9 cellular contexts compared by ENCODE assay signal in genomic region chr17:7989781-7990655, GRCh38. TPM values are rescaled to one million over a fixed set of nuclear protein-coding genes. Genes with fewer than 3 reads are reported as not detected.
DNase-seq lines count a peak whose midpoint lies in the region; ATAC-seq, FAIRE-seq and TF ChIP-seq lines count a peak whose summit lies in the region.
"Had no signal": no experiment of that assay in that cellular context is flagged by ENCODE, and none has a peak within 500 bp of the region (broad histone marks: within the 10 kb centered on the region; RNA-seq: fewer than 3 reads in every experiment).

No MANE protein-coding gene starts in this region.

- H3K4me1 ChIP-seq in endothelial cell of umbilical vein (ENCODE audit: control insufficient read depth, extremely low read depth, insufficient read depth, low read length) = peaks cover 4% of the 10 kb centered on the region

- peak; percentile 96 for FAIRE-seq in endothelial cell of umbilical vein (lab: Jason Lieb, UNC)

- peak; percentile 93 to 98 for TF ChIP-seq CTCF in endothelial cell of umbilical vein (IDR thresholded peaks at IDR 0.05; ENCODE audit: extremely low read depth in 1 of 2, insufficient read depth in 1 of 2, low read depth in 1 of 2, low read length in 2 of 2)

- H4K20me1 ChIP-seq in endothelial cell of umbilical vein (replicated peaks; ENCODE audit: control insufficient read depth, extremely low read depth, insufficient read depth, low read length) = no peaks in the 10 kb centered on the region

- H3K27ac ChIP-seq in endothelial cell of umbilical vein (ENCODE audit: insufficient read depth, low read depth, low read length) = no peak overlapping the region

- peak; percentile 75 for DNase-seq in Ammon's horn (ENCODE audit: low spot score)
- DNase-seq in NOMO-1 (lab: John Stamatoyannopoulos, UW; ENCODE audit: unreplicated experiment in 2 of 2) = peak; percentile 87 to 88
- DNase-seq in activated CD8-positive, alpha-beta memory T cell treated with anti-CD3 and anti-CD28 coated beads, Interleukin-2, amount 50 U/mL, for 24 hours (ENCODE audit: extremely low read depth) = peak; percentile 79
- DNase-seq in endothelial cell of umbilical vein (ENCODE audit: low read depth, low spot score) = peak; percentile 66
- DNase-seq in middle frontal gyrus (ENCODE audit: extremely low spot score, low spot score) = peak; percentile 62
- DNase-seq in stimulated activated CD8-positive, alpha-beta memory T cell treated with anti-CD3 and anti-CD28 coated beads, Interleukin-2, amount 100 ng/mL, for 1 hour (ENCODE audit: low read depth in 2 of 2) = peak; percentile 88

- no peak overlapping the region for H3K9ac ChIP-seq in endothelial cell of umbilical vein (replicated peaks; ENCODE audit: extremely low read depth, insufficient read depth, low read length)

- H2AFZ ChIP-seq in endothelial cell of umbilical vein (ENCODE audit: low read depth, low read length) = peak overlapping the region; percentile 94

- H3K27me3 ChIP-seq in endothelial cell of umbilical vein (ENCODE audit: control insufficient read depth in 2 of 2, insufficient read depth in 2 of 2, low read length in 2 of 2) = peaks cover 3 to 12% of the 10 kb centered on the region in 2 experiments

- no peaks in the 10 kb centered on the region for H3K9me3 ChIP-seq in endothelial cell of umbilical vein (replicated peaks; ENCODE audit: control insufficient read depth, insufficient read depth, low read length)

- no peak for TF ChIP-seq POLR2A in endothelial cell of umbilical vein (IDR thresholded peaks at IDR 0.05; ENCODE audit: low read depth, low read length)

- POLR2A ChIA-PET in endothelial cell of umbilical vein (lab: Charles Lee) = interaction anchor here (0.7 to 1.4 kb wide), 2 partner anchors 74 to 133 kb away, joined by 3 read pairs; partner anchors contain the start of genes NAA38 and RNF227

- H3K36me3 ChIP-seq in endothelial cell of umbilical vein (ENCODE audit: control insufficient read depth in 2 of 2, extremely low read depth in 1 of 2, insufficient read depth in 2 of 2, low read length in 2 of 2) = no peaks in the 10 kb centered on the region

- no peaks in the 10 kb centered on the region for H3K9me1 ChIP-seq in endothelial cell of umbilical vein (replicated peaks; ENCODE audit: control insufficient read depth, extremely low read depth, insufficient read depth, low read length)

- intact Hi-C loops in endothelial cell of umbilical vein (cut with micrococcal nuclease) = loop anchor here (1.0 to 2.0 kb wide), 5 partner anchors 67 to 247 kb away; partner anchors contain the start of gene TMEM88

- BruUV-seq in endothelial cell of umbilical vein (replicated peaks; lab: Mats Ljungman, UMichigan) = no TSS peak

- dilution Hi-C loops in endothelial cell of umbilical vein (cut with MboI; ENCODE audit: extremely low pct_ligation_motif_present, low sequenced_read_pairs) = no loop called here

- H3K4me3 ChIP-seq in endothelial cell of umbilical vein (replicated peaks in 1 of 3; ENCODE audit: insufficient read depth in 1 of 3, low read depth in 1 of 3, low read length in 3 of 3) = peak overlapping the region; percentile 45 to 53 (median 51)

- ATAC-seq in GM18909 (IDR thresholded peaks at IDR 0.05; ENCODE audit: poor library complexity, unreplicated experiment) (peak; percentile 75), HG03565 (IDR thresholded peaks at IDR 0.05; ENCODE audit: unreplicated experiment) (peak; percentile 55)

- CTCF ChIA-PET in endothelial cell of umbilical vein (lab: Charles Lee) = interaction anchor here (0.6 to 4.7 kb wide), 59 partner anchors 9 to 322 kb away, joined by 3 to 121 read pairs (median 6); partner anchors contain the start of genes CNTROB, GUCY2D, KCNAB3 and NAA38

- H3K4me2 ChIP-seq in endothelial cell of umbilical vein (ENCODE audit: insufficient read depth, low read length) = peak overlapping the region; percentile 79

- no peaks in the 10 kb centered on the region for H3K79me2 ChIP-seq in endothelial cell of umbilical vein (ENCODE audit: control insufficient read depth, insufficient read depth, low read length)

TF ChIP-seq in endothelial cell of umbilical vein, 7 proteins besides CTCF, POLR2A, EP300 and RAD21:
- no peak for TF ChIP-seq GATA2 (IDR thresholded peaks at IDR 0.05; ENCODE audit: insufficient read depth, insufficient read length, low read depth, low read length)
- TF ChIP-seq FOS (IDR thresholded peaks at IDR 0.05; ENCODE audit: borderline replicate concordance, insufficient read depth, low read length) = no peak
- TF ChIP-seq POLR2AphosphoS5 (IDR thresholded peaks at IDR 0.05; ENCODE audit: insufficient read depth, low read depth, low read length) = no peak
- TF ChIP-seq JUN (IDR thresholded peaks at IDR 0.05; ENCODE audit: borderline replicate concordance, insufficient read depth, insufficient read length, low read depth) = no peak
- no peak for TF ChIP-seq EZH2 (IDR thresholded peaks at IDR 0.05; ENCODE audit: borderline replicate concordance, low read depth, low read length, severe bottlenecking)
- TF ChIP-seq MYC (IDR thresholded peaks at IDR 0.05; ENCODE audit: low read depth, low read length) = no peak
- TF ChIP-seq, protein P1, sequence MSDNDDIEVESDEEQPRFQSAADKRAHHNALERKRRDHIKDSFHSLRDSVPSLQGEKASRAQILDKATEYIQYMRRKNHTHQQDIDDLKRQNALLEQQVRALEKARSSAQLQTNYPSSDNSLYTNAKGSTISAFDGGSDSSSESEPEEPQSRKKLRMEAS (IDR thresholded peaks at IDR 0.05; ENCODE audit: insufficient read depth, insufficient read length) = no peak

RNA-seq across cellular contexts. Expression of gene GUCY2D, which starts 12.4 kb away (rescaled TPM):
- not detected in 2 replicates for total RNA-seq in endothelial cell of umbilical vein
- polyA plus RNA-seq in endothelial cell of umbilical vein = not detected in 2 replicates
- polyA plus RNA-seq in endothelial cell of umbilical vein (2011; cell fraction: cytosol; rRNA removed) = not detected in 2 replicates
- polyA plus RNA-seq in endothelial cell of umbilical vein (2011; cell fraction: nucleus; rRNA removed) = not detected in 2 replicates
- not detected in 2 replicates for polyA plus RNA-seq in endothelial cell of umbilical vein (2012)
- not detected in 2 replicates for polyA minus RNA-seq in endothelial cell of umbilical vein
- polyA minus RNA-seq in endothelial cell of umbilical vein (2011; cell fraction: cytosol; rRNA and poly(A)+ RNA removed) = not detected
- not detected in 2 replicates for polyA minus RNA-seq in endothelial cell of umbilical vein (2011; cell fraction: nucleus; rRNA and poly(A)+ RNA removed)
- total RNA-seq: T-helper 1 cell treated with Interleukin-12 subunit alpha and Interleukin-12 subunit beta and Interleukin-4 antibody, amounts not matched to agents 30 ng/mL and 1 ng/mL, for 36 hours had no signal

RNA-seq across cellular contexts. Expression of gene ALOX15B, which starts 48.8 kb away (rescaled TPM):
- not detected in 2 replicates for total RNA-seq in endothelial cell of umbilical vein
- not detected in 2 replicates for polyA plus RNA-seq in endothelial cell of umbilical vein
- polyA plus RNA-seq in endothelial cell of umbilical vein (2011; cell fraction: cytosol; rRNA removed) = not detected in 2 replicates
- not detected in 2 replicates for polyA plus RNA-seq in endothelial cell of umbilical vein (2011; cell fraction: nucleus; rRNA removed)
- not detected in 2 replicates for polyA plus RNA-seq in endothelial cell of umbilical vein (2012)
- not detected in 2 replicates for polyA minus RNA-seq in endothelial cell of umbilical vein
- polyA minus RNA-seq in endothelial cell of umbilical vein (2011; cell fraction: cytosol; rRNA and poly(A)+ RNA removed) = not detected
- not detected in 2 replicates for polyA minus RNA-seq in endothelial cell of umbilical vein (2011; cell fraction: nucleus; rRNA and poly(A)+ RNA removed)
- total RNA-seq: T-helper 1 cell treated with Interleukin-12 subunit alpha and Interleukin-12 subunit beta and Interleukin-4 antibody, amounts not matched to agents 30 ng/mL and 1 ng/mL, for 36 hours had no signal

RNA-seq across cellular contexts. Expression of gene CNTROB, which starts 58.0 kb away (rescaled TPM):
- 45.0 and 47.2 TPM in 2 replicates for total RNA-seq in endothelial cell of umbilical vein
- polyA plus RNA-seq in endothelial cell of umbilical vein = 24.9 and 27.8 TPM in 2 replicates
- polyA plus RNA-seq in endothelial cell of umbilical vein (2011; cell fraction: cytosol; rRNA removed) = 23.6 and 27.2 TPM in 2 replicates
- polyA plus RNA-seq in endothelial cell of umbilical vein (2011; cell fraction: nucleus; rRNA removed) = 138 and 152 TPM in 2 replicates
- 30.2 and 32.5 TPM in 2 replicates for polyA plus RNA-seq in endothelial cell of umbilical vein (2012)
- polyA minus RNA-seq in endothelial cell of umbilical vein = 22.2 and 23.3 TPM in 2 replicates
- polyA minus RNA-seq in endothelial cell of umbilical vein (2011; cell fraction: cytosol; rRNA and poly(A)+ RNA removed) = 13.3 TPM
- 28.6 and 45.2 TPM in 2 replicates for polyA minus RNA-seq in endothelial cell of umbilical vein (2011; cell fraction: nucleus; rRNA and poly(A)+ RNA removed)

RNA-seq across cellular contexts. Expression of gene TRAPPC1, which starts 58.3 kb away (rescaled TPM):
- 139 and 146 TPM in 2 replicates for total RNA-seq in endothelial cell of umbilical vein
- polyA plus RNA-seq in endothelial cell of umbilical vein = 250 and 272 TPM in 2 replicates
- polyA plus RNA-seq in endothelial cell of umbilical vein (2011; cell fraction: cytosol; rRNA removed) = 270 and 310 TPM in 2 replicates
- 66.9 and 75.5 TPM in 2 replicates for polyA plus RNA-seq in endothelial cell of umbilical vein (2011; cell fraction: nucleus; rRNA removed)
- 215 and 270 TPM in 2 replicates for polyA plus RNA-seq in endothelial cell of umbilical vein (2012)
- 158 and 166 TPM in 2 replicates for polyA minus RNA-seq in endothelial cell of umbilical vein
- polyA minus RNA-seq in endothelial cell of umbilical vein (2011; cell fraction: cytosol; rRNA and poly(A)+ RNA removed) = 40.5 TPM
- polyA minus RNA-seq in endothelial cell of umbilical vein (2011; cell fraction: nucleus; rRNA and poly(A)+ RNA removed) = 19.4 and 23.1 TPM in 2 replicates
